24 cellular contexts compared by ENCODE assay signal in the genomic region with DNA sequence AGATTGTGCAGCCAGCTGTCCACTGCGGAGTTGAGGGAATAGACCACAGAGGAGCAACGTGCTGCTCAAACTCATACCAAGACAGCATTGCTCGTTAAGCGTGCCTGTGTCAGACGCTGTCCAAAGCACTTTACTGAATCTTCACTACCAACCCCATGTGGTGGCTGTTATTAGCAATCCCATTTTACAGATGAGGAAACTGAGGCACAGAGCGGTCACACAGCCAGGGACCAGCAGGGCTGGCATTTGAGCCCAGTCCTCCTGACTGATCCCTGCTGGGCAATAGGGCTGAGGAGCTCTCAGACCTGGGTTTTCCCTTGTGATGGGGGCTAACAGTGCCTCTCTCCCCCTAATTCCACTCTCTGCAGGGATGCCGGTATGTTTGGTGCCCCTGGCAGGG. TPM values are rescaled to one million over a fixed set of nuclear protein-coding genes. Genes with fewer than 3 reads are reported as not detected.
DNase-seq lines count a peak whose midpoint lies in the region; ATAC-seq and TF ChIP-seq lines count a peak whose summit lies in the region.
"Had no signal": no experiment of that assay in that cellular context is flagged by ENCODE, and none has a peak within 500 bp of the region (broad histone marks: within the 10 kb centered on the region; RNA-seq: fewer than 3 reads in every experiment).

No MANE protein-coding gene starts in this region.

- CTCF ChIA-PET in Panc1 (lab: Charles Lee) = interaction anchor here (1.5 kb wide), 1 partner anchor 10 kb away, joined by 4 read pairs; no protein-coding TSS in a partner anchor

- no peaks in the 10 kb centered on the region for H3K4me1 ChIP-seq in GM23338 (ENCODE audit: insufficient read depth)
- H3K4me1 ChIP-seq in Panc1 (ENCODE audit: control insufficient read depth, insufficient read depth, low read length) = no peaks in the 10 kb centered on the region
- peaks cover 0 to 4% of the 10 kb centered on the region in 2 experiments for H3K4me1 ChIP-seq in trophoblast cell (ENCODE audit: control insufficient read depth in 1 of 2, insufficient read depth in 2 of 2, low read length in 2 of 2)
- H3K4me1 ChIP-seq: BLaER1, SJSA1 had no signal

- H4K8ac ChIP-seq in trophoblast cell (ENCODE audit: low read depth, low read length) = no peak overlapping the region

- H3K4me3 ChIP-seq in GM23338 (no peak overlapping the region), Panc1 (ENCODE audit: low read depth in 2 of 2, low read length in 2 of 2) (no peak overlapping the region), trophoblast cell (ENCODE audit: low read depth, low read length) (no peak overlapping the region)
- H3K4me3 ChIP-seq: BLaER1, PC-9, SJSA1 had no signal

- no peak for DNase-seq in GM23338 (ENCODE audit: low spot score)
- DNase-seq in Panc1 (ENCODE audit: low read depth, low spot score) = no peak
- no peak for DNase-seq in trophoblast cell
- no peak for DNase-seq in GM13977 (ENCODE audit: low spot score)
- DNase-seq in NCI-H1436 (lab: John Stamatoyannopoulos, UW) = no peak
- DNase-seq: CD4-positive, CD25-positive, alpha-beta regulatory T cell; GOT3; Kasumi-1; MV-4-11; NCI-H146; NCI-H1930; NCI-H2107; NCI-H446 treated with DMSO at 0.1 percent for 48 hours; Right ventricle myocardium superior; T-cell had no signal

- no peak overlapping the region for H3K27ac Mint-ChIP-seq in GM23338
- H3K27ac Mint-ChIP-seq: CD4-positive, CD25-positive, alpha-beta regulatory T cell; T-cell had no signal

- POLR2A ChIA-PET in Panc1 (lab: Charles Lee) = no interaction called here

- H3K9me3 ChIP-seq in Panc1 (ENCODE audit: control insufficient read depth, insufficient read depth, low read depth, low read length) (no peaks in the 10 kb centered on the region), trophoblast cell (ENCODE audit: insufficient read depth, low read depth, low read length) (peaks cover 2% of the 10 kb centered on the region)
- H3K9me3 ChIP-seq: BLaER1, SJSA1 had no signal

- no peaks in the 10 kb centered on the region for H4K20me1 ChIP-seq in GM23338 (replicated peaks; ENCODE audit: insufficient read depth)
- H4K20me1 ChIP-seq: BLaER1 had no signal

- H3K23ac ChIP-seq in trophoblast cell (ENCODE audit: low read length) = no peak overlapping the region

- H3K79me2 ChIP-seq in GM23338 (replicated peaks; ENCODE audit: insufficient read depth) = no peaks in the 10 kb centered on the region
- no peaks in the 10 kb centered on the region for H3K79me2 ChIP-seq in trophoblast cell (ENCODE audit: control insufficient read depth, insufficient read depth, low read length, poor library complexity)

- no peaks in the 10 kb centered on the region for H3K79me1 ChIP-seq in trophoblast cell (ENCODE audit: low read length)

- H3K36me3 Mint-ChIP-seq in GM23338 (ENCODE audit: low read depth) = no peaks in the 10 kb centered on the region
- H3K36me3 Mint-ChIP-seq: CD4-positive, CD25-positive, alpha-beta regulatory T cell; T-cell had no signal

- H3K9ac ChIP-seq in trophoblast cell (ENCODE audit: low read length) = peak overlapping the region; percentile 20
- H3K9ac ChIP-seq: BLaER1 had no signal

- H3K27me3 ChIP-seq in GM23338 (ENCODE audit: insufficient read depth) = no peaks in the 10 kb centered on the region
- H3K27me3 ChIP-seq in Panc1 (ENCODE audit: control insufficient read depth, insufficient read depth, low read length) = peaks cover 5% of the 10 kb centered on the region; the same call in 1 of the 2 replicates
- H3K27me3 ChIP-seq in trophoblast cell (ENCODE audit: insufficient read depth, low read length) = no peaks in the 10 kb centered on the region
- H3K27me3 ChIP-seq: BLaER1 had no signal

- WGBS in trophoblast cell (ENCODE audit: extremely low coverage, insufficient coverage, insufficient read length) = no CpG with 5 or more reads among the region's 7 CpGs

- H2AFZ ChIP-seq in GM23338 (peak overlapping the region; percentile 78; the same call in 1 of the 2 replicates), trophoblast cell (ENCODE audit: insufficient read depth, low read length, poor library complexity) (no peak overlapping the region)
- H2AFZ ChIP-seq: PC-9 had no signal

- no peak overlapping the region for H3K4ac ChIP-seq in trophoblast cell (ENCODE audit: low read depth, low read length)

- no peaks in the 10 kb centered on the region for H3F3A ChIP-seq in GM23338 (replicated peaks; ENCODE audit: low read depth)

- no peak overlapping the region for H2BK12ac ChIP-seq in trophoblast cell (ENCODE audit: low read length)

- H4K91ac ChIP-seq in trophoblast cell (ENCODE audit: low read depth, low read length) = no peak overlapping the region

- ATAC-seq in GM23338 = no peak
- 0 out of 2 replicates have a peak, but pooled peaks have one; percentile 31 for ATAC-seq in Panc1
- ATAC-seq: HCT116, T-cell had no signal

- no peak overlapping the region for H2AK5ac ChIP-seq in trophoblast cell (ENCODE audit: low read length)

- no peaks in the 10 kb centered on the region for H3K36me3 ChIP-seq in GM23338 (ENCODE audit: insufficient read depth)
- H3K36me3 ChIP-seq in Panc1 (ENCODE audit: control insufficient read depth, insufficient read depth, low read length) = no peaks in the 10 kb centered on the region
- H3K36me3 ChIP-seq in trophoblast cell (ENCODE audit: control insufficient read depth in 1 of 2, insufficient read depth in 2 of 2, low read length in 2 of 2) = no peaks in the 10 kb centered on the region
- H3K36me3 ChIP-seq: BLaER1, SJSA1 had no signal

- intact Hi-C loops in Panc1 (cut with micrococcal nuclease; ENCODE audit: unreplicated experiment) = no loop called here

- no peak overlapping the region for H3K14ac ChIP-seq in trophoblast cell (ENCODE audit: low read length)

- H3K4me1 Mint-ChIP-seq in GM23338 = peaks cover 8% of the 10 kb centered on the region; the same call in 2 of the 3 replicates
- H3K4me1 Mint-ChIP-seq: CD4-positive, CD25-positive, alpha-beta regulatory T cell; T-cell had no signal

- TF ChIP-seq CTCF in GM23338 (conservative IDR thresholded peaks at IDR 0.05; ENCODE audit: low read depth in 2 of 2) (no peak), Panc1 (IDR thresholded peaks at IDR 0.05) (no peak), GM13977 (IDR thresholded peaks at IDR 0.05; ENCODE audit: extremely low read depth, insufficient read depth, missing control alignments) (no peak)

- H2BK5ac ChIP-seq in trophoblast cell (ENCODE audit: low read depth, low read length, poor library complexity) = no peak overlapping the region

- no peak overlapping the region for H3K4me3 Mint-ChIP-seq in GM23338
- H3K4me3 Mint-ChIP-seq: CD4-positive, CD25-positive, alpha-beta regulatory T cell; T-cell had no signal

- no peak overlapping the region for H4K12ac ChIP-seq in trophoblast cell (ENCODE audit: low read depth, low read length)

- in situ Hi-C loops in Panc1 (cut with HindIII; ENCODE audit: low pct_unique_long_range_greater_than_20kb, low sequenced_read_pairs) = no loop called here
- in situ Hi-C loops in GM13977 (cut with MboI; ENCODE audit: low pct_unique_long_range_greater_than_20kb, low sequenced_read_pairs, unreplicated experiment) = no loop called here

- H3K9me3 Mint-ChIP-seq in GM23338 = no peaks in the 10 kb centered on the region; the same call in 1 of the 3 replicates
- H3K9me3 Mint-ChIP-seq: CD4-positive, CD25-positive, alpha-beta regulatory T cell; T-cell had no signal

- no peak overlapping the region for H3K18ac ChIP-seq in trophoblast cell (ENCODE audit: low read length)

- no TSS peak for BruUV-seq in Panc1 (replicated peaks; lab: Mats Ljungman, UMichigan)

- no peak overlapping the region for H2BK120ac ChIP-seq in trophoblast cell (ENCODE audit: insufficient read depth, low read length, poor library complexity)

- H3K27ac ChIP-seq in GM23338 (ENCODE audit: low read depth) (no peak overlapping the region), Panc1 (ENCODE audit: low read length) (no peak overlapping the region), trophoblast cell (ENCODE audit: low read depth, low read length) (no peak overlapping the region)
- H3K27ac ChIP-seq: BLaER1, PC-9, SJSA1 had no signal

- H3K27me3 Mint-ChIP-seq in GM23338 (ENCODE audit: insufficient read depth, low read depth, poor library complexity) = peaks cover 9% of the 10 kb centered on the region

- H3K9me2 ChIP-seq in GM23338 (ENCODE audit: insufficient read depth) = no peaks in the 10 kb centered on the region

- H3K4me2 ChIP-seq in GM23338 = no peak overlapping the region
- H3K4me2 ChIP-seq in trophoblast cell (ENCODE audit: low read length) = no peak overlapping the region
- H3K4me2 ChIP-seq: BLaER1, PC-9 had no signal

RNA-seq across cellular contexts. Expression of a gene that starts 18.0 kb away (rescaled TPM):
- 18.6 and 26.6 TPM in 2 replicates for total RNA-seq in GM23338 (2014; rRNA removed; shearing (Covaris generic))
- polyA plus RNA-seq in GM23338 (2016; fragmentation: Nextera tagmentation; extraction: Ambion mirVana) = 8.0 and 8.4 TPM in 2 replicates
- total RNA-seq in Panc1 (2021; ENCODE audit: unreplicated experiment) = 34.5 TPM
- polyA plus RNA-seq in Panc1 (2012; ENCODE audit: insufficient read length) = 27.6 TPM
- polyA plus RNA-seq in trophoblast cell (2013) = 22.9 and 25.4 TPM in 2 replicates

RNA-seq across cellular contexts. Expression of a gene that starts 24.9 kb away (rescaled TPM):
- total RNA-seq in GM23338 (2014; rRNA removed; shearing (Covaris generic)) = 2.0 and 3.8 TPM in 2 replicates
- 4.0 and 4.2 TPM in 2 replicates for polyA plus RNA-seq in GM23338 (2016; fragmentation: Nextera tagmentation; extraction: Ambion mirVana)
- total RNA-seq in Panc1 (2021; ENCODE audit: unreplicated experiment) = not detected
- not detected for polyA plus RNA-seq in Panc1 (2012; ENCODE audit: insufficient read length)
- polyA plus RNA-seq in trophoblast cell (2013) = 1.1 and 1.3 TPM in 2 replicates
- total RNA-seq: CD4-positive, CD25-positive, alpha-beta regulatory T cell; HT-29; MCF 10A; PC-9; SJSA1; T-cell had no signal
- polyA plus RNA-seq: AG04450; CD4-positive, CD25-positive, alpha-beta regulatory T cell had no signal

RNA-seq across cellular contexts. Expression of a gene that starts 40.6 kb away (rescaled TPM):
- total RNA-seq in GM23338 (2014; rRNA removed; shearing (Covaris generic)) = 0.31 and 0.35 TPM in 2 replicates
- 0.28 TPM in 1 of 2 replicates, not detected in the other for polyA plus RNA-seq in GM23338 (2016; fragmentation: Nextera tagmentation; extraction: Ambion mirVana)
- not detected for total RNA-seq in Panc1 (2021; ENCODE audit: unreplicated experiment)
- polyA plus RNA-seq in Panc1 (2012; ENCODE audit: insufficient read length) = not detected
- not detected in 2 replicates for polyA plus RNA-seq in trophoblast cell (2013)
- total RNA-seq: CD4-positive, CD25-positive, alpha-beta regulatory T cell; Daoy; G401; HT-29; MCF 10A; PC-9; Right ventricle myocardium superior; SJSA1; T-cell had no signal
- polyA plus RNA-seq: AG04450; CD4-positive, CD25-positive, alpha-beta regulatory T cell had no signal
